1 cellular context compared by ENCODE assay signal in the genomic region with DNA sequence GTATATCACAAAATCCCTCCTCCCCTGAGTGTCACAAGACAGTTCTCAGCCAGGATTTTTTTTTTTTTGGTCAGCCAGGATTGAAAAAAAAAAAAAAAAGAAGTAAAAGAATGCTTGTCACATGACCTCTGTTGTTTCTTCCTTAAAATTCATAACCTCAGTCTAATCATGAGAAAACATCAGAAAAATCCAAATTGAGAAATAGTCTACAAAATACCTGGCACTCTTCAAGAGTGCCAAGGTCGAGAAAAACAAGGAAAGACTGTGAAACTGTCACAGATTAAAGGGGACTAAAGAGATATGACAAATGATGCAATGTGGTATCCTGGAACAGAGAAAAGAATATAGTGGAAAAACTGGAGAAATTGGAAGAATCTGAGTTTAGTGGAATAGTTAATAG.
A peak's percentile ranks its signal among the peaks of the same experiment; 100 is the strongest.
TF ChIP-seq lines count a peak whose summit lies in the region.

No MANE protein-coding gene starts in this region.

TF ChIP-seq in HepG2, 621 proteins besides CTCF, POLR2A, EP300 and RAD21 (continued from another document and continues in another):
- TF ChIP-seq, protein P1, sequence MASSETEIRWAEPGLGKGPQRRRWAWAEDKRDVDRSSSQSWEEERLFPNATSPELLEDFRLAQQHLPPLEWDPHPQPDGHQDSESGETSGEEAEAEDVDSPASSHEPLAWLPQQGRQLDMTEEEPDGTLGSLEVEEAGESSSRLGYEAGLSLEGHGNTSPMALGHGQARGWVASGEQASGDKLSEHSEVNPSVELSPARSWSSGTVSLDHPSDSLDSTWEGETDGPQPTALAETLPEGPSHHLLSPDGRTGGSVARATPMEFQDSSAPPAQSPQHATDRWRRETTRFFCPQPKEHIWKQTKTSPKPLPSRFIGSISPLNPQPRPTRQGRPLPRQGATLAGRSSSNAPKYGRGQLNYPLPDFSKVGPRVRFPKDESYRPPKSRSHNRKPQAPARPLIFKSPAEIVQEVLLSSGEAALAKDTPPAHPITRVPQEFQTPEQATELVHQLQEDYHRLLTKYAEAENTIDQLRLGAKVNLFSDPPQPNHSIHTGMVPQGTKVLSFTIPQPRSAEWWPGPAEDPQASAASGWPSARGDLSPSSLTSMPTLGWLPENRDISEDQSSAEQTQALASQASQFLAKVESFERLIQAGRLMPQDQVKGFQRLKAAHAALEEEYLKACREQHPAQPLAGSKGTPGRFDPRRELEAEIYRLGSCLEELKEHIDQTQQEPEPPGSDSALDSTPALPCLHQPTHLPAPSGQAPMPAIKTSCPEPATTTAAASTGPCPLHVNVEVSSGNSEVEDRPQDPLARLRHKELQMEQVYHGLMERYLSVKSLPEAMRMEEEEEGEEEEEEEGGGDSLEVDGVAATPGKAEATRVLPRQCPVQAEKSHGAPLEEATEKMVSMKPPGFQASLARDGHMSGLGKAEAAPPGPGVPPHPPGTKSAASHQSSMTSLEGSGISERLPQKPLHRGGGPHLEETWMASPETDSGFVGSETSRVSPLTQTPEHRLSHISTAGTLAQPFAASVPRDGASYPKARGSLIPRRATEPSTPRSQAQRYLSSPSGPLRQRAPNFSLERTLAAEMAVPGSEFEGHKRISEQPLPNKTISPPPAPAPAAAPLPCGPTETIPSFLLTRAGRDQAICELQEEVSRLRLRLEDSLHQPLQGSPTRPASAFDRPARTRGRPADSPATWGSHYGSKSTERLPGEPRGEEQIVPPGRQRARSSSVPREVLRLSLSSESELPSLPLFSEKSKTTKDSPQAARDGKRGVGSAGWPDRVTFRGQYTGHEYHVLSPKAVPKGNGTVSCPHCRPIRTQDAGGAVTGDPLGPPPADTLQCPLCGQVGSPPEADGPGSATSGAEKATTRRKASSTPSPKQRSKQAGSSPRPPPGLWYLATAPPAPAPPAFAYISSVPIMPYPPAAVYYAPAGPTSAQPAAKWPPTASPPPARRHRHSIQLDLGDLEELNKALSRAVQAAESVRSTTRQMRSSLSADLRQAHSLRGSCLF (CRISPR knock-in tag; IDR thresholded peaks at IDR 0.05; ENCODE audit: borderline replicate concordance): no peak
- TF ChIP-seq, protein P2, sequence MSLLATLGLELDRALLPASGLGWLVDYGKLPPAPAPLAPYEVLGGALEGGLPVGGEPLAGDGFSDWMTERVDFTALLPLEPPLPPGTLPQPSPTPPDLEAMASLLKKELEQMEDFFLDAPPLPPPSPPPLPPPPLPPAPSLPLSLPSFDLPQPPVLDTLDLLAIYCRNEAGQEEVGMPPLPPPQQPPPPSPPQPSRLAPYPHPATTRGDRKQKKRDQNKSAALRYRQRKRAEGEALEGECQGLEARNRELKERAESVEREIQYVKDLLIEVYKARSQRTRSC (CRISPR knock-in tag; IDR thresholded peaks at IDR 0.05; ENCODE audit: low read depth): no peak
- TF ChIP-seq, protein P3, sequence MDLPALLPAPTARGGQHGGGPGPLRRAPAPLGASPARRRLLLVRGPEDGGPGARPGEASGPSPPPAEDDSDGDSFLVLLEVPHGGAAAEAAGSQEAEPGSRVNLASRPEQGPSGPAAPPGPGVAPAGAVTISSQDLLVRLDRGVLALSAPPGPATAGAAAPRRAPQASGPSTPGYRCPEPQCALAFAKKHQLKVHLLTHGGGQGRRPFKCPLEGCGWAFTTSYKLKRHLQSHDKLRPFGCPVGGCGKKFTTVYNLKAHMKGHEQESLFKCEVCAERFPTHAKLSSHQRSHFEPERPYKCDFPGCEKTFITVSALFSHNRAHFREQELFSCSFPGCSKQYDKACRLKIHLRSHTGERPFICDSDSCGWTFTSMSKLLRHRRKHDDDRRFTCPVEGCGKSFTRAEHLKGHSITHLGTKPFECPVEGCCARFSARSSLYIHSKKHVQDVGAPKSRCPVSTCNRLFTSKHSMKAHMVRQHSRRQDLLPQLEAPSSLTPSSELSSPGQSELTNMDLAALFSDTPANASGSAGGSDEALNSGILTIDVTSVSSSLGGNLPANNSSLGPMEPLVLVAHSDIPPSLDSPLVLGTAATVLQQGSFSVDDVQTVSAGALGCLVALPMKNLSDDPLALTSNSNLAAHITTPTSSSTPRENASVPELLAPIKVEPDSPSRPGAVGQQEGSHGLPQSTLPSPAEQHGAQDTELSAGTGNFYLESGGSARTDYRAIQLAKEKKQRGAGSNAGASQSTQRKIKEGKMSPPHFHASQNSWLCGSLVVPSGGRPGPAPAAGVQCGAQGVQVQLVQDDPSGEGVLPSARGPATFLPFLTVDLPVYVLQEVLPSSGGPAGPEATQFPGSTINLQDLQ (CRISPR knock-in tag; IDR thresholded peaks at IDR 0.05): no peak
- TF ChIP-seq ZNF780A (CRISPR knock-in tag; IDR thresholded peaks at IDR 0.05) (no peak), NFIC (IDR thresholded peaks at IDR 0.05; ENCODE audit: low read length) (0 out of 2 replicates have a peak, but pooled peaks have one; percentile 23), ZFP82 (CRISPR knock-in tag; IDR thresholded peaks at IDR 0.05; ENCODE audit: borderline replicate concordance) (no peak), ZNF468 (CRISPR knock-in tag; IDR thresholded peaks at IDR 0.05) (no peak), NFE2L1 (CRISPR knock-in tag; IDR thresholded peaks at IDR 0.05; ENCODE audit: borderline replicate concordance) (no peak), RARG (CRISPR knock-in tag; IDR thresholded peaks at IDR 0.05; ENCODE audit: low read depth) (no peak), ZNF367 (CRISPR knock-in tag; IDR thresholded peaks at IDR 0.05; ENCODE audit: borderline replicate concordance) (no peak), ATF7 (IDR thresholded peaks at IDR 0.05) (peak; percentile 43), ATF7 (CRISPR knock-in tag; IDR thresholded peaks at IDR 0.05) (no peak), ZFP1 (CRISPR knock-in tag; IDR thresholded peaks at IDR 0.05) (no peak), ZNF782 (CRISPR knock-in tag; IDR thresholded peaks at IDR 0.05; ENCODE audit: borderline replicate concordance) (no peak), PTBP1 (IDR thresholded peaks at IDR 0.05; ENCODE audit: low read depth, low read length, poor library complexity, severe bottlenecking) (no peak), PCBP1 (IDR thresholded peaks at IDR 0.05; ENCODE audit: borderline replicate concordance, low read depth, low read length) (no peak), HES4 (CRISPR knock-in tag; IDR thresholded peaks at IDR 0.05; ENCODE audit: borderline replicate concordance) (no peak), ZNF224 (CRISPR knock-in tag; IDR thresholded peaks at IDR 0.05) (no peak), THAP11 (CRISPR knock-in tag; IDR thresholded peaks at IDR 0.05) (0 out of 2 replicates have a peak, but pooled peaks have one; percentile 27), KLF15 (CRISPR knock-in tag; IDR thresholded peaks at IDR 0.05; ENCODE audit: borderline replicate concordance) (no peak), CBFB (CRISPR knock-in tag; IDR thresholded peaks at IDR 0.05) (no peak), REPIN1 (CRISPR knock-in tag; IDR thresholded peaks at IDR 0.05; ENCODE audit: borderline replicate concordance, low read depth) (no peak), KDM5B (CRISPR knock-in tag; IDR thresholded peaks at IDR 0.05; ENCODE audit: borderline replicate concordance) (no peak), SMAD3 (CRISPR knock-in tag; IDR thresholded peaks at IDR 0.05) (no peak), KDM6A (CRISPR knock-in tag; IDR thresholded peaks at IDR 0.05; ENCODE audit: low read depth) (no peak), ZNF83 (CRISPR knock-in tag; IDR thresholded peaks at IDR 0.05; ENCODE audit: borderline replicate concordance) (no peak), ZNF703 (CRISPR knock-in tag; IDR thresholded peaks at IDR 0.05; ENCODE audit: borderline replicate concordance) (no peak), SATB2 (CRISPR knock-in tag; IDR thresholded peaks at IDR 0.05) (no peak), KMT2A (CRISPR knock-in tag; IDR thresholded peaks at IDR 0.05) (no peak), TCF7 (IDR thresholded peaks at IDR 0.05; ENCODE audit: low read depth) (peak; percentile 69), MTF2 (CRISPR knock-in tag; IDR thresholded peaks at IDR 0.05; ENCODE audit: borderline replicate concordance) (no peak), YEATS4 (CRISPR knock-in tag; IDR thresholded peaks at IDR 0.05; ENCODE audit: borderline replicate concordance) (no peak)
- TF ChIP-seq, protein P4, sequence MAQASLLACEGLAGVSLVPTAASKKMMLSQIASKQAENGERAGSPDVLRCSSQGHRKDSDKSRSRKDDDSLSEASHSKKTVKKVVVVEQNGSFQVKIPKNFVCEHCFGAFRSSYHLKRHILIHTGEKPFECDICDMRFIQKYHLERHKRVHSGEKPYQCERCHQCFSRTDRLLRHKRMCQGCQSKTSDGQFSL (CRISPR knock-in tag; IDR thresholded peaks at IDR 0.05): no peak
- TF ChIP-seq, protein P5, sequence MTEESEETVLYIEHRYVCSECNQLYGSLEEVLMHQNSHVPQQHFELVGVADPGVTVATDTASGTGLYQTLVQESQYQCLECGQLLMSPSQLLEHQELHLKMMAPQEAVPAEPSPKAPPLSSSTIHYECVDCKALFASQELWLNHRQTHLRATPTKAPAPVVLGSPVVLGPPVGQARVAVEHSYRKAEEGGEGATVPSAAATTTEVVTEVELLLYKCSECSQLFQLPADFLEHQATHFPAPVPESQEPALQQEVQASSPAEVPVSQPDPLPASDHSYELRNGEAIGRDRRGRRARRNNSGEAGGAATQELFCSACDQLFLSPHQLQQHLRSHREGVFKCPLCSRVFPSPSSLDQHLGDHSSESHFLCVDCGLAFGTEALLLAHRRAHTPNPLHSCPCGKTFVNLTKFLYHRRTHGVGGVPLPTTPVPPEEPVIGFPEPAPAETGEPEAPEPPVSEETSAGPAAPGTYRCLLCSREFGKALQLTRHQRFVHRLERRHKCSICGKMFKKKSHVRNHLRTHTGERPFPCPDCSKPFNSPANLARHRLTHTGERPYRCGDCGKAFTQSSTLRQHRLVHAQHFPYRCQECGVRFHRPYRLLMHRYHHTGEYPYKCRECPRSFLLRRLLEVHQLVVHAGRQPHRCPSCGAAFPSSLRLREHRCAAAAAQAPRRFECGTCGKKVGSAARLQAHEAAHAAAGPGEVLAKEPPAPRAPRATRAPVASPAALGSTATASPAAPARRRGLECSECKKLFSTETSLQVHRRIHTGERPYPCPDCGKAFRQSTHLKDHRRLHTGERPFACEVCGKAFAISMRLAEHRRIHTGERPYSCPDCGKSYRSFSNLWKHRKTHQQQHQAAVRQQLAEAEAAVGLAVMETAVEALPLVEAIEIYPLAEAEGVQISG (CRISPR knock-in tag; IDR thresholded peaks at IDR 0.05): no peak
- TF ChIP-seq, protein P6, sequence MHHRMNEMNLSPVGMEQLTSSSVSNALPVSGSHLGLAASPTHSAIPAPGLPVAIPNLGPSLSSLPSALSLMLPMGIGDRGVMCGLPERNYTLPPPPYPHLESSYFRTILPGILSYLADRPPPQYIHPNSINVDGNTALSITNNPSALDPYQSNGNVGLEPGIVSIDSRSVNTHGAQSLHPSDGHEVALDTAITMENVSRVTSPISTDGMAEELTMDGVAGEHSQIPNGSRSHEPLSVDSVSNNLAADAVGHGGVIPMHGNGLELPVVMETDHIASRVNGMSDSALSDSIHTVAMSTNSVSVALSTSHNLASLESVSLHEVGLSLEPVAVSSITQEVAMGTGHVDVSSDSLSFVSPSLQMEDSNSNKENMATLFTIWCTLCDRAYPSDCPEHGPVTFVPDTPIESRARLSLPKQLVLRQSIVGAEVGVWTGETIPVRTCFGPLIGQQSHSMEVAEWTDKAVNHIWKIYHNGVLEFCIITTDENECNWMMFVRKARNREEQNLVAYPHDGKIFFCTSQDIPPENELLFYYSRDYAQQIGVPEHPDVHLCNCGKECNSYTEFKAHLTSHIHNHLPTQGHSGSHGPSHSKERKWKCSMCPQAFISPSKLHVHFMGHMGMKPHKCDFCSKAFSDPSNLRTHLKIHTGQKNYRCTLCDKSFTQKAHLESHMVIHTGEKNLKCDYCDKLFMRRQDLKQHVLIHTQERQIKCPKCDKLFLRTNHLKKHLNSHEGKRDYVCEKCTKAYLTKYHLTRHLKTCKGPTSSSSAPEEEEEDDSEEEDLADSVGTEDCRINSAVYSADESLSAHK (CRISPR knock-in tag; IDR thresholded peaks at IDR 0.05; ENCODE audit: borderline replicate concordance): no peak
- TF ChIP-seq, protein P7, sequence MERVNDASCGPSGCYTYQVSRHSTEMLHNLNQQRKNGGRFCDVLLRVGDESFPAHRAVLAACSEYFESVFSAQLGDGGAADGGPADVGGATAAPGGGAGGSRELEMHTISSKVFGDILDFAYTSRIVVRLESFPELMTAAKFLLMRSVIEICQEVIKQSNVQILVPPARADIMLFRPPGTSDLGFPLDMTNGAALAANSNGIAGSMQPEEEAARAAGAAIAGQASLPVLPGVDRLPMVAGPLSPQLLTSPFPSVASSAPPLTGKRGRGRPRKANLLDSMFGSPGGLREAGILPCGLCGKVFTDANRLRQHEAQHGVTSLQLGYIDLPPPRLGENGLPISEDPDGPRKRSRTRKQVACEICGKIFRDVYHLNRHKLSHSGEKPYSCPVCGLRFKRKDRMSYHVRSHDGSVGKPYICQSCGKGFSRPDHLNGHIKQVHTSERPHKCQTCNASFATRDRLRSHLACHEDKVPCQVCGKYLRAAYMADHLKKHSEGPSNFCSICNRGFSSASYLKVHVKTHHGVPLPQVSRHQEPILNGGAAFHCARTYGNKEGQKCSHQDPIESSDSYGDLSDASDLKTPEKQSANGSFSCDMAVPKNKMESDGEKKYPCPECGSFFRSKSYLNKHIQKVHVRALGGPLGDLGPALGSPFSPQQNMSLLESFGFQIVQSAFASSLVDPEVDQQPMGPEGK (CRISPR knock-in tag; IDR thresholded peaks at IDR 0.05): no peak
- TF ChIP-seq, protein P8, sequence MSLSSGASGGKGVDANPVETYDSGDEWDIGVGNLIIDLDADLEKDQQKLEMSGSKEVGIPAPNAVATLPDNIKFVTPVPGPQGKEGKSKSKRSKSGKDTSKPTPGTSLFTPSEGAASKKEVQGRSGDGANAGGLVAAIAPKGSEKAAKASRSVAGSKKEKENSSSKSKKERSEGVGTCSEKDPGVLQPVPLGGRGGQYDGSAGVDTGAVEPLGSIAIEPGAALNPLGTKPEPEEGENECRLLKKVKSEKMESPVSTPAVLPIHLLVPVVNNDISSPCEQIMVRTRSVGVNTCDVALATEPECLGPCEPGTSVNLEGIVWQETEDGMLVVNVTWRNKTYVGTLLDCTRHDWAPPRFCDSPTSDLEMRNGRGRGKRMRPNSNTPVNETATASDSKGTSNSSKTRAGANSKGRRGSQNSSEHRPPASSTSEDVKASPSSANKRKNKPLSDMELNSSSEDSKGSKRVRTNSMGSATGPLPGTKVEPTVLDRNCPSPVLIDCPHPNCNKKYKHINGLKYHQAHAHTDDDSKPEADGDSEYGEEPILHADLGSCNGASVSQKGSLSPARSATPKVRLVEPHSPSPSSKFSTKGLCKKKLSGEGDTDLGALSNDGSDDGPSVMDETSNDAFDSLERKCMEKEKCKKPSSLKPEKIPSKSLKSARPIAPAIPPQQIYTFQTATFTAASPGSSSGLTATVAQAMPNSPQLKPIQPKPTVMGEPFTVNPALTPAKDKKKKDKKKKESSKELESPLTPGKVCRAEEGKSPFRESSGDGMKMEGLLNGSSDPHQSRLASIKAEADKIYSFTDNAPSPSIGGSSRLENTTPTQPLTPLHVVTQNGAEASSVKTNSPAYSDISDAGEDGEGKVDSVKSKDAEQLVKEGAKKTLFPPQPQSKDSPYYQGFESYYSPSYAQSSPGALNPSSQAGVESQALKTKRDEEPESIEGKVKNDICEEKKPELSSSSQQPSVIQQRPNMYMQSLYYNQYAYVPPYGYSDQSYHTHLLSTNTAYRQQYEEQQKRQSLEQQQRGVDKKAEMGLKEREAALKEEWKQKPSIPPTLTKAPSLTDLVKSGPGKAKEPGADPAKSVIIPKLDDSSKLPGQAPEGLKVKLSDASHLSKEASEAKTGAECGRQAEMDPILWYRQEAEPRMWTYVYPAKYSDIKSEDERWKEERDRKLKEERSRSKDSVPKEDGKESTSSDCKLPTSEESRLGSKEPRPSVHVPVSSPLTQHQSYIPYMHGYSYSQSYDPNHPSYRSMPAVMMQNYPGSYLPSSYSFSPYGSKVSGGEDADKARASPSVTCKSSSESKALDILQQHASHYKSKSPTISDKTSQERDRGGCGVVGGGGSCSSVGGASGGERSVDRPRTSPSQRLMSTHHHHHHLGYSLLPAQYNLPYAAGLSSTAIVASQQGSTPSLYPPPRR (CRISPR knock-in tag; IDR thresholded peaks at IDR 0.05; ENCODE audit: borderline replicate concordance): no peak
